27 cellular contexts compared by ENCODE assay signal in genomic region chr20:36159833-36160232, GRCh38.
"Had no signal": no experiment of that assay in that cellular context is flagged by ENCODE, and none has a peak within 500 bp of the region (broad histone marks: within the 10 kb centered on the region; RNA-seq: fewer than 3 reads in every experiment).

No MANE protein-coding gene starts in this region.

- H3K36me3 ChIP-seq: neural progenitor cell, ovary, spleen, thoracic aorta, thyroid gland, tibial nerve, upper lobe of left lung, vagina had no signal

- H3K9me3 ChIP-seq: ovary, psoas muscle, spleen, thoracic aorta, thyroid gland, tibial nerve, upper lobe of left lung, vagina had no signal

- H3K27ac ChIP-seq: neural progenitor cell, ovary, parathyroid adenoma, psoas muscle, skin epidermis, spleen, thoracic aorta, thyroid gland, tibial nerve, upper lobe of left lung, vagina had no signal

- H3K27me3 ChIP-seq: ovary, thyroid gland, tibial nerve, upper lobe of left lung, vagina had no signal

- H2AFZ ChIP-seq: neural progenitor cell, parathyroid adenoma had no signal

- H3K4me2 ChIP-seq: neural progenitor cell, smooth muscle cell had no signal

- FAIRE-seq: urothelium cell line had no signal

- H3K9ac ChIP-seq: neural progenitor cell, parathyroid adenoma had no signal

- DNase-seq: natural killer cell; occipital lobe; ovary; right cardiac atrium; spleen; stimulated activated CD4-positive, alpha-beta T cell treated with anti-CD3 and anti-CD28 coated beads, Interleukin-12 subunit alpha, Interleukin-12 subunit beta, amount 100 ng/mL, for 4 hours; stimulated activated CD4-positive, alpha-beta T cell treated with anti-CD3 and anti-CD28 coated beads, Interleukin-1b, Interleukin-23, amount 100 ng/mL, for 48 hours; stimulated activated CD4-positive, alpha-beta T cell treated with anti-CD3 and anti-CD28 coated beads, Interleukin-4, amount 100 ng/mL, for 1 hour; stimulated activated CD4-positive, alpha-beta T cell treated with anti-CD3 and anti-CD28 coated beads, Interleukin-4, amount 100 ng/mL, for 4 hours; stimulated activated CD8-positive, alpha-beta memory T cell treated with anti-CD3 and anti-CD28 coated beads, Interleukin-4, amount 100 ng/mL, for 48 hours; stimulated activated naive CD4-positive, alpha-beta T cell; stimulated activated naive CD8-positive, alpha-beta T cell treated with anti-CD3 and anti-CD28 coated beads, Interleukin-15, amount 100 ng/mL, for 72 hours; stimulated activated naive CD8-positive, alpha-beta T cell treated with anti-CD3 and anti-CD28 coated beads, Interleukin-15, Interleukin-2, amounts not matched to agents 100 U/mL and 50 U/mL, for 24 hours; thyroid gland; trophoblast cell; upper lobe of left lung had no signal

- H3K4me1 ChIP-seq: parathyroid adenoma had no signal

- ATAC-seq: natural killer cell; psoas muscle; right cardiac atrium; sciatic nerve; stimulated activated memory B cell treated with anti-CD40 and anti-IgM and Interleukin-4, amounts not matched to agents 10 μg/mL and 1 μg/mL and 100 μg/mL, for 72 hours; stimulated activated naive CD8-positive, alpha-beta T cell treated with anti-CD3 and anti-CD28 coated beads, Interleukin-15, amount 100 ng/mL, for 72 hours; stimulated activated naive CD8-positive, alpha-beta T cell treated with anti-CD3 and anti-CD28 coated beads, Interleukin-15, Interleukin-2, amounts not matched to agents 100 U/mL and 50 U/mL, for 24 hours had no signal

- H3K4me3 ChIP-seq: neural progenitor cell, ovary, psoas muscle, skin epidermis, smooth muscle cell, spleen, thoracic aorta, thyroid gland, tibial nerve, upper lobe of left lung, vagina had no signal
